In the genomic region with DNA sequence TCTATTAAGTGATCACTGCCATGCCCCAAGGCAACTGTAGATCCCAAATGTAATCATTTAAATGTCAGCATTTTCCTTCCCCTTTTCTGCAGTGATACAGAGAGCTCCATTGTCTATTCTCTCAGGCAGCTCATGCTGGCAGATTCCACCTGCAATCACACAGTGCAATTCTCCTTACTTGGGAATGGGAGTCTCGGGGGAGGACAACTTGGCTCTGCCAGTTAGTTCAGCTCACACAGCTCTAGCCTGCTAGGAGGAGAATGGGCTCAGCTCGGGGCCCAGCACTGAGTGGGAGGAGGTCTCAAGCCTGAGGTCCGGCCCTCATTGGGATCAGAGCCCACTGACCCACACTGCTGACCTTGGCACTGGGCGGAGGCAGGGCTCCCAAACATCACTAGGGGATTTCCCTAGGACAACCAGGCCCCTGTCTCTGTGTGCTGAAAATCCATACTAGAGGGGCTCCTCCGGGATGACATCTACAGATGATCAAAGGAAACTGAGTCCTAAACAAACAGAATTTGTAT, we compare ENCODE assay signal across 17 cellular contexts.
DNase-seq lines count a peak whose midpoint lies in the region; ATAC-seq, FAIRE-seq and TF ChIP-seq lines count a peak whose summit lies in the region.
"Had no signal": no experiment of that assay in that cellular context is flagged by ENCODE, and none has a peak within 500 bp of the region (broad histone marks: within the 10 kb centered on the region; RNA-seq: fewer than 3 reads in every experiment).

No MANE protein-coding gene starts in this region.

- TF ChIP-seq POLR2A in esophagus squamous epithelium (IDR thresholded peaks at IDR 0.05) = no peak
- no peak for TF ChIP-seq POLR2A in H54 (IDR thresholded peaks at IDR 0.05; ENCODE audit: low read depth, low read length)

- no peak for ATAC-seq in GM21786 (IDR thresholded peaks at IDR 0.05; ENCODE audit: unreplicated experiment)
- ATAC-seq: gastrocnemius medialis; naive thymus-derived CD4-positive, alpha-beta T cell had no signal

- peak overlapping the region; percentile 52 to 71 (median 68) for H3K27ac Mint-ChIP-seq in nephron
- H3K27ac Mint-ChIP-seq: HFFc6 had no signal

- CTCF ChIA-PET in HEK293T (lab: Yijun Ruan, JAX) = no interaction called here

- H3K9me3 ChIP-seq in esophagus squamous epithelium = no peaks in the 10 kb centered on the region
- H3K9me3 ChIP-seq: gastrocnemius medialis, SJSA1, thoracic aorta had no signal

- no peak for TF ChIP-seq CTCF in esophagus squamous epithelium (IDR thresholded peaks at IDR 0.05)
- TF ChIP-seq CTCF in nephron (IDR thresholded peaks at IDR 0.05; ENCODE audit: unreplicated experiment in 3 of 3) = no peak

- H3K4me3 ChIP-seq in esophagus squamous epithelium = no peak overlapping the region
- H3K4me3 ChIP-seq: gastrocnemius medialis, SJSA1, thoracic aorta had no signal

- no peak overlapping the region for H3K4me3 Mint-ChIP-seq in nephron
- H3K4me3 Mint-ChIP-seq: HFFc6; naive thymus-derived CD4-positive, alpha-beta T cell had no signal

- FAIRE-seq in H54 (lab: Jason Lieb, UNC) = no peak
- FAIRE-seq: bronchial epithelial cell, G401.6 had no signal

- no peaks in the 10 kb centered on the region for H3K9me3 Mint-ChIP-seq in nephron
- H3K9me3 Mint-ChIP-seq: HFFc6; naive thymus-derived CD4-positive, alpha-beta T cell had no signal

- H3K36me3 ChIP-seq in esophagus squamous epithelium = no peaks in the 10 kb centered on the region
- H3K36me3 ChIP-seq: gastrocnemius medialis, SJSA1, thoracic aorta had no signal

- H3K4me1 Mint-ChIP-seq in nephron = peaks cover 52% of the 10 kb centered on the region

- POLR2A ChIA-PET in HEK293T (lab: Yijun Ruan, JAX) = interaction anchor here (0.8 kb wide), 1 partner anchor 9 kb away, joined by 3 read pairs; no protein-coding TSS in a partner anchor

- no peaks in the 10 kb centered on the region for H3K27me3 ChIP-seq in esophagus squamous epithelium
- H3K27me3 ChIP-seq: gastrocnemius medialis, SJSA1 had no signal

- H3K36me3 Mint-ChIP-seq in nephron (ENCODE audit: low read depth) = no peaks in the 10 kb centered on the region

- 26 to 59% methylated on average over 2 to 3 of the region's 5 CpGs for WGBS in esophagus squamous epithelium, 2 donors

- peak overlapping the region in 3 of 4 donors; percentile 21 to 61 (median 56) for H3K27ac ChIP-seq in esophagus squamous epithelium
- H3K27ac ChIP-seq: gastrocnemius medialis, HL-60, SJSA1, thoracic aorta had no signal

- DNase-seq in AML-193 (lab: John Stamatoyannopoulos, UW) = peak; percentile 60 to 73
- DNase-seq in NOMO-1 treated with dmso at 0.1 percent for 144 hours (lab: John Stamatoyannopoulos, UW; ENCODE audit: unreplicated experiment) = peak; percentile 33
- DNase-seq in esophagus squamous epithelium (lab: John Stamatoyannopoulos, UW) = no peak
- DNase-seq in NK-92 treated with Interleukin-12 subunit alpha and Interleukin-12 subunit beta, amount 100 ng/mL, for 24 hours (lab: John Stamatoyannopoulos, UW) = no peak
- no peak for DNase-seq in HEK293T (ENCODE audit: extremely low spot score)
- DNase-seq in H54 (ENCODE audit: insufficient read length, low spot score) = no peak
- DNase-seq: gastrocnemius medialis; HFFc6; naive thymus-derived CD4-positive, alpha-beta T cell; NCI-H1436 treated with DMSO at 0.1 percent for 48 hours had no signal

- H3K4me1 ChIP-seq in esophagus squamous epithelium = peaks cover 6 to 17% (median 7%) of the 10 kb centered on the region in 3 donors

- intact Hi-C loops in esophagus squamous epithelium (cut with DNase I) = no loop called here

- H3K27me3 Mint-ChIP-seq in nephron (ENCODE audit: low read depth) = no peaks in the 10 kb centered on the region

TF ChIP-seq in HEK293T, 16 proteins besides CTCF, POLR2A, EP300 and RAD21:
- TF ChIP-seq FOXA1 (IDR thresholded peaks at IDR 0.05) = no peak
- no peak for TF ChIP-seq HDGF (IDR thresholded peaks at IDR 0.05; ENCODE audit: borderline replicate concordance)
- TF ChIP-seq SP1 (IDR thresholded peaks at IDR 0.05) = no peak
- TF ChIP-seq FOXK2 (IDR thresholded peaks at IDR 0.05) = no peak
- TF ChIP-seq NFRKB (IDR thresholded peaks at IDR 0.05) = no peak
- TF ChIP-seq SUZ12 (IDR thresholded peaks at IDR 0.05) = no peak
- TF ChIP-seq ELF4 (IDR thresholded peaks at IDR 0.05) = no peak
- TF ChIP-seq ZNF384 (IDR thresholded peaks at IDR 0.05) = no peak
- TF ChIP-seq L3MBTL2 (conservative IDR thresholded peaks at IDR 0.05) = no peak
- TF ChIP-seq LEF1 (IDR thresholded peaks at IDR 0.05; ENCODE audit: borderline replicate concordance) = no peak
- no peak for TF ChIP-seq BHLHE40 (IDR thresholded peaks at IDR 0.05; ENCODE audit: borderline replicate concordance)
TF ChIP-seq in HEK293T: peak in this region for 0.

Comparison
In these comparisons a context has a peak if more than half of its experiments do, and no peak if none do; other contexts are left out.
1. DNase-seq: peak in AML-193 (2 of 2) and NOMO-1 treated with dmso at 0.1 percent for 144 hours (single experiment); none in esophagus squamous epithelium (single experiment), NK-92 treated with Interleukin-12 subunit alpha and Interleukin-12 subunit beta, amount 100 ng/mL, for 24 hours (single experiment), HEK293T (single experiment) and H54 (single experiment).